ENCODE assay signal across 17 cellular contexts in genomic region chr19:16452321-16452720, GRCh38. TPM values are rescaled to one million over a fixed set of nuclear protein-coding genes. Genes with fewer than 3 reads are reported as not detected.
DNase-seq lines count a peak whose midpoint lies in the region; ATAC-seq and TF ChIP-seq lines count a peak whose summit lies in the region.
"Had no signal": no experiment of that assay in that cellular context is flagged by ENCODE, and none has a peak within 500 bp of the region (broad histone marks: within the 10 kb centered on the region; RNA-seq: fewer than 3 reads in every experiment).

No MANE protein-coding gene starts in this region.

- no peak overlapping the region for H2AFZ ChIP-seq in OCI-LY7 (ENCODE audit: low read length)

- no peaks in the 10 kb centered on the region for H3K9me2 ChIP-seq in OCI-LY7 (ENCODE audit: insufficient read depth, low read length)

- no peaks in the 10 kb centered on the region for H3K36me3 ChIP-seq in heart left ventricle
- H3K36me3 ChIP-seq in OCI-LY7 (ENCODE audit: insufficient read depth, low read length), result peaks cover 31% of the 10 kb centered on the region
- peaks cover 0 to 5% (median 0%) of the 10 kb centered on the region in 3 donors for H3K36me3 ChIP-seq in skeletal muscle tissue (ENCODE audit: control insufficient read depth in 3 of 3, insufficient read depth in 3 of 3, low read length in 3 of 3)
- no peaks in the 10 kb centered on the region for H3K36me3 ChIP-seq in suprapubic skin

- H3K27me3 ChIP-seq in heart left ventricle (no peaks in the 10 kb centered on the region), skeletal muscle tissue (ENCODE audit: control insufficient read depth in 3 of 3, insufficient read depth in 3 of 3, low read length in 3 of 3) (no peaks in the 10 kb centered on the region), suprapubic skin (no peaks in the 10 kb centered on the region)

- H3K27ac ChIP-seq in heart left ventricle (peak overlapping the region in 9 of 12 donors; percentile 2 to 76 (median 44)), OCI-LY7 (ENCODE audit: low read depth, low read length, poor library complexity, severe bottlenecking) (peak overlapping the region; percentile 3), skeletal muscle tissue (ENCODE audit: low read depth, low read length) (peak overlapping the region; percentile 19), suprapubic skin (no peak overlapping the region)
- H3K27ac ChIP-seq: C4-2B, SK-N-MC had no signal

- POLR2A ChIA-PET in OCI-LY7 (lab: Charles Lee), result interaction anchor here (0.7 kb wide), 3 partner anchors 13 to 91 kb away, joined by 3 to 5 read pairs (median 4); no protein-coding TSS in a partner anchor

- intact Hi-C loops in heart left ventricle (cut with DNase I) (no loop called here), Right ventricle myocardium inferior (cut with DNase I) (no loop called here), OCI-LY7 (cut with micrococcal nuclease; ENCODE audit: unreplicated experiment) (no loop called here), sciatic nerve (cut with DNase I) (no loop called here)

- ATAC-seq in heart left ventricle (no peak), Right ventricle myocardium inferior (no peak), sciatic nerve (no peak)

- no peak for DNase-seq in heart left ventricle
- no peak for DNase-seq in Right ventricle myocardium inferior (ENCODE audit: missing footprints)
- DNase-seq in OCI-LY7 (ENCODE audit: low spot score), result no peak
- DNase-seq in left kidney (ENCODE audit: low read depth, low spot score), result peak; percentile 73
- DNase-seq in suprapubic skin (ENCODE audit: low spot score in 2 of 2), result no peak
- no peak for DNase-seq in sciatic nerve (ENCODE audit: low spot score)
- no peak for DNase-seq in GM10266 (ENCODE audit: extremely low spot score)
- DNase-seq: COR-L47, GDM1, GOT3, HFFc6, NCI-H1930, NCI-H510A treated with DMSO at 0.1 percent for 48 hours had no signal

- TF ChIP-seq EP300 in suprapubic skin (IDR thresholded peaks at IDR 0.05), result no peak

- WGBS in heart left ventricle, 4 donors, result 46 to 65% (median 59%) methylated on average over 8 of the region's 8 CpGs
- 88% methylated on average over 8 of the region's 8 CpGs for WGBS in suprapubic skin

- peaks cover 14 to 77% (median 48%) of the 10 kb centered on the region in 12 donors for H3K4me1 ChIP-seq in heart left ventricle
- H3K4me1 ChIP-seq in OCI-LY7 (ENCODE audit: insufficient read depth, low read length, poor library complexity, severe bottlenecking), result peaks cover 67% of the 10 kb centered on the region
- H3K4me1 ChIP-seq in skeletal muscle tissue (ENCODE audit: control insufficient read depth in 3 of 3, insufficient read depth in 3 of 3, low read length in 3 of 3), result peaks cover 31 to 47% (median 42%) of the 10 kb centered on the region in 3 donors
- peaks cover 23% of the 10 kb centered on the region for H3K4me1 ChIP-seq in suprapubic skin

- TF ChIP-seq CTCF in heart left ventricle (IDR thresholded peaks at IDR 0.05) (no peak), OCI-LY7 (conservative IDR thresholded peaks at IDR 0.05; ENCODE audit: low read length) (no peak), suprapubic skin (IDR thresholded peaks at IDR 0.05) (no peak), GM10266 (IDR thresholded peaks at IDR 0.05; ENCODE audit: control insufficient read depth, insufficient read depth, low read depth, missing control alignments) (no peak)

- H3K9me3 ChIP-seq in heart left ventricle (no peaks in the 10 kb centered on the region), OCI-LY7 (ENCODE audit: low read length) (peaks cover 11% of the 10 kb centered on the region; the same call in 1 of the 2 replicates), skeletal muscle tissue (ENCODE audit: control insufficient read depth in 3 of 3, low read length in 3 of 3) (no peaks in the 10 kb centered on the region), suprapubic skin (no peaks in the 10 kb centered on the region)

- H3K79me2 ChIP-seq in OCI-LY7 (ENCODE audit: insufficient read depth, low read depth, low read length), result peaks cover 97% of the 10 kb centered on the region

- H4K20me1 ChIP-seq in OCI-LY7 (ENCODE audit: insufficient read depth, low read length), result no peaks in the 10 kb centered on the region

- H3K9ac ChIP-seq in skeletal muscle tissue (ENCODE audit: low read depth in 1 of 3, low read length in 3 of 3), result no peak overlapping the region

- CTCF ChIA-PET in OCI-LY7 (lab: Charles Lee; ENCODE audit: unreplicated experiment), result no interaction called here

- H3K4me2 ChIP-seq in OCI-LY7 (ENCODE audit: low read length), result peak overlapping the region; percentile 31; the same call in 1 of the 2 replicates

- H3K4me3 ChIP-seq in heart left ventricle (no peak overlapping the region), OCI-LY7 (ENCODE audit: low read depth, low read length, poor library complexity, severe bottlenecking) (no peak overlapping the region), skeletal muscle tissue (ENCODE audit: low read length in 3 of 3) (no peak overlapping the region), suprapubic skin (no peak overlapping the region)
- H3K4me3 ChIP-seq: SK-N-MC had no signal

- no TSS peak for BruUV-seq in OCI-LY7 (replicated peaks; lab: Mats Ljungman, UMichigan)

- TF ChIP-seq POLR2A in heart left ventricle (IDR thresholded peaks at IDR 0.05) (no peak), suprapubic skin (IDR thresholded peaks at IDR 0.05) (no peak)

RNA-seq across cellular contexts. Expression of gene EPS15L1, which starts 19.4 kb away (rescaled TPM):
- total RNA-seq in heart left ventricle (10 to 100 TPM; 24.5 to 70.1 (median 55.7) TPM), Right ventricle myocardium inferior (64.7 TPM), OCI-LY7 (2022) (67.0 and 67.1 TPM in 2 replicates), skeletal muscle tissue (15.1 TPM), suprapubic skin (10 to 100 TPM; 27.3 to 59.2 (median 33.4) TPM), sciatic nerve (50.6 TPM)
- polyA plus RNA-seq in heart left ventricle, result 10 to 100 TPM; 50.0 to 56.9 TPM
- 22.4 and 28.1 TPM in 2 replicates for total RNA-seq in OCI-LY7 (2014; rRNA removed; shearing (Covaris generic))

RNA-seq across cellular contexts. Expression of gene CALR3, which starts 43.6 kb away (rescaled TPM):
- total RNA-seq in heart left ventricle (not detected), Right ventricle myocardium inferior (not detected), OCI-LY7 (2022) (not detected in 2 replicates), skeletal muscle tissue (under 0.01 TPM), suprapubic skin (not detected), sciatic nerve (not detected)
- not detected for polyA plus RNA-seq in heart left ventricle
- total RNA-seq in OCI-LY7 (2014; rRNA removed; shearing (Covaris generic)), result not detected in 2 replicates
- total RNA-seq: A172, HFFc6 had no signal

RNA-seq across cellular contexts. Expression of gene C19orf44, which starts 43.9 kb away (rescaled TPM):
- 1 to 10 TPM; 1.6 to 4.8 (median 3.3) TPM for total RNA-seq in heart left ventricle
- polyA plus RNA-seq in heart left ventricle, result 1 to 10 TPM; 1.9 to 4.8 TPM
- total RNA-seq in Right ventricle myocardium inferior, result 3.3 TPM
- 5.2 and 6.8 TPM in 2 replicates for total RNA-seq in OCI-LY7 (2014; rRNA removed; shearing (Covaris generic))
- total RNA-seq in OCI-LY7 (2022), result 7.6 and 8.4 TPM in 2 replicates
- total RNA-seq in skeletal muscle tissue, result 2.6 TPM
- 1 to 10 TPM; 2.7 to 7.4 (median 6.5) TPM for total RNA-seq in suprapubic skin
- 11.2 TPM for total RNA-seq in sciatic nerve
